13 cellular contexts compared by ENCODE assay signal in genomic region chr12:26948309-26948708, GRCh38. TPM values are rescaled to one million over a fixed set of nuclear protein-coding genes. Genes with fewer than 3 reads are reported as not detected.
DNase-seq lines count a peak whose midpoint lies in the region; ATAC-seq lines count a peak whose summit lies in the region.
"Had no signal": no experiment of that assay in that cellular context is flagged by ENCODE, and none has a peak within 500 bp of the region (broad histone marks: within the 10 kb centered on the region; RNA-seq: fewer than 3 reads in every experiment).

No MANE protein-coding gene starts in this region.

- H2BK120ac ChIP-seq in mesendoderm (ENCODE audit: low read depth, low read length): no peak overlapping the region

- H3K4ac ChIP-seq in mesendoderm (ENCODE audit: low read depth, low read length): no peak overlapping the region

- H4K8ac ChIP-seq in mesendoderm (ENCODE audit: low read depth, low read length): no peak overlapping the region

- H2AK5ac ChIP-seq in mesendoderm (ENCODE audit: low read length): no peak overlapping the region

- H3K36me3 ChIP-seq in mesendoderm (ENCODE audit: control insufficient read depth, insufficient read depth, low read length): no peaks in the 10 kb centered on the region

- H3K23ac ChIP-seq in mesendoderm (ENCODE audit: low read length): no peak overlapping the region

- H3K36me3 Mint-ChIP-seq in activated CD4-positive, alpha-beta T cell treated with anti-CD3 and anti-CD28 coated beads, Interleukin-2, amount 10 ng/mL, durations not matched to agents 24 days and 14 days (ENCODE audit: low read depth): peaks cover 60% of the 10 kb centered on the region
- H3K36me3 Mint-ChIP-seq in activated naive CD4-positive, alpha-beta T cell treated with anti-CD3 and anti-CD28 coated beads, Interleukin-2, amount 50 U/mL, for 24 hours: peaks cover 27% of the 10 kb centered on the region
- peaks cover 40% of the 10 kb centered on the region for H3K36me3 Mint-ChIP-seq in activated naive CD8-positive, alpha-beta T cell treated with anti-CD3 and anti-CD28 coated beads, Interleukin-2, amount 50 U/mL, for 24 hours (ENCODE audit: low read depth)
- H3K36me3 Mint-ChIP-seq in natural killer cell treated with Interleukin-12 subunit alpha and Interleukin-12 subunit beta and Interleukin-15 and Interleukin-18, amount 100 ng/mL, for 72 hours: peaks cover 13% of the 10 kb centered on the region

- H3K56ac ChIP-seq in mesendoderm (ENCODE audit: low read length): no peak overlapping the region

- no peak for ATAC-seq in activated naive CD8-positive, alpha-beta T cell treated with anti-CD3 and anti-CD28 coated beads, Interleukin-2, amount 50 U/mL, for 24 hours
- no peak for ATAC-seq in natural killer cell treated with Interleukin-12 subunit alpha and Interleukin-12 subunit beta and Interleukin-15 and Interleukin-18, amount 100 ng/mL, for 72 hours

- no peaks in the 10 kb centered on the region for H3K4me1 ChIP-seq in mesendoderm (ENCODE audit: control insufficient read depth, low read depth, low read length)

- no peak overlapping the region for H3K4me2 ChIP-seq in mesendoderm (ENCODE audit: low read length)

- peaks cover 3% of the 10 kb centered on the region for H3K9me3 Mint-ChIP-seq in activated CD4-positive, alpha-beta T cell treated with anti-CD3 and anti-CD28 coated beads, Interleukin-2, amount 10 ng/mL, durations not matched to agents 24 days and 14 days
- H3K9me3 Mint-ChIP-seq in activated naive CD4-positive, alpha-beta T cell treated with anti-CD3 and anti-CD28 coated beads, Interleukin-2, amount 50 U/mL, for 24 hours: peaks cover 5% of the 10 kb centered on the region
- peaks cover 10% of the 10 kb centered on the region for H3K9me3 Mint-ChIP-seq in activated naive CD8-positive, alpha-beta T cell treated with anti-CD3 and anti-CD28 coated beads, Interleukin-2, amount 50 U/mL, for 24 hours
- H3K9me3 Mint-ChIP-seq in natural killer cell treated with Interleukin-12 subunit alpha and Interleukin-12 subunit beta and Interleukin-15 and Interleukin-18, amount 100 ng/mL, for 72 hours: peaks cover 4% of the 10 kb centered on the region

- no peak overlapping the region for H3K27ac ChIP-seq in mesendoderm (ENCODE audit: low read depth, low read length)
- H3K27ac ChIP-seq: 22Rv1 had no signal

- intact Hi-C loops in activated CD4-positive, alpha-beta T cell treated with anti-CD3 and anti-CD28 coated beads, Interleukin-2, amount 10 ng/mL, durations not matched to agents 24 days and 14 days (cut with micrococcal nuclease): no loop called here

- H3K9ac ChIP-seq in mesendoderm (ENCODE audit: low read length): no peak overlapping the region

- H3K4me3 Mint-ChIP-seq in activated CD4-positive, alpha-beta T cell treated with anti-CD3 and anti-CD28 coated beads, Interleukin-2, amount 10 ng/mL, durations not matched to agents 24 days and 14 days: no peak overlapping the region
- H3K4me3 Mint-ChIP-seq in activated naive CD4-positive, alpha-beta T cell treated with anti-CD3 and anti-CD28 coated beads, Interleukin-2, amount 50 U/mL, for 24 hours: no peak overlapping the region
- no peak overlapping the region for H3K4me3 Mint-ChIP-seq in activated naive CD8-positive, alpha-beta T cell treated with anti-CD3 and anti-CD28 coated beads, Interleukin-2, amount 50 U/mL, for 24 hours
- H3K4me3 Mint-ChIP-seq in natural killer cell treated with Interleukin-12 subunit alpha and Interleukin-12 subunit beta and Interleukin-15 and Interleukin-18, amount 100 ng/mL, for 72 hours: no peak overlapping the region
- H3K4me3 Mint-ChIP-seq: CD14-positive monocyte had no signal

- no peak overlapping the region for H2BK15ac ChIP-seq in mesendoderm (replicated peaks; ENCODE audit: low read depth)

- H2BK5ac ChIP-seq in mesendoderm (ENCODE audit: low read length): no peak overlapping the region

- H3K79me2 ChIP-seq in mesendoderm (ENCODE audit: control insufficient read depth, insufficient read depth, low read length): peaks cover 11% of the 10 kb centered on the region

- peaks cover 2% of the 10 kb centered on the region for H3K79me1 ChIP-seq in mesendoderm (ENCODE audit: low read length)

- H4K5ac ChIP-seq in mesendoderm (ENCODE audit: low read length): no peak overlapping the region

- H3K27me3 ChIP-seq in mesendoderm (ENCODE audit: insufficient read depth, low read length, poor library complexity): no peaks in the 10 kb centered on the region

- H3K4me1 Mint-ChIP-seq in activated CD4-positive, alpha-beta T cell treated with anti-CD3 and anti-CD28 coated beads, Interleukin-2, amount 10 ng/mL, durations not matched to agents 24 days and 14 days: peaks cover 36% of the 10 kb centered on the region
- peaks cover 80% of the 10 kb centered on the region for H3K4me1 Mint-ChIP-seq in activated naive CD4-positive, alpha-beta T cell treated with anti-CD3 and anti-CD28 coated beads, Interleukin-2, amount 50 U/mL, for 24 hours
- peaks cover 62% of the 10 kb centered on the region for H3K4me1 Mint-ChIP-seq in activated naive CD8-positive, alpha-beta T cell treated with anti-CD3 and anti-CD28 coated beads, Interleukin-2, amount 50 U/mL, for 24 hours
- H3K4me1 Mint-ChIP-seq in natural killer cell treated with Interleukin-12 subunit alpha and Interleukin-12 subunit beta and Interleukin-15 and Interleukin-18, amount 100 ng/mL, for 72 hours (ENCODE audit: low read depth in 2 of 2): peaks cover 48 to 61% of the 10 kb centered on the region in 2 donors

- no peak overlapping the region for H3K4me3 ChIP-seq in mesendoderm (ENCODE audit: low read length)

- WGBS in mesendoderm (ENCODE audit: extremely low coverage, insufficient coverage, low lambda C conversion rate): no CpG with 5 or more reads among the region's 1 CpG

- H3K27ac Mint-ChIP-seq in activated CD4-positive, alpha-beta T cell treated with anti-CD3 and anti-CD28 coated beads, Interleukin-2, amount 10 ng/mL, durations not matched to agents 24 days and 14 days: peak overlapping the region; percentile 14
- H3K27ac Mint-ChIP-seq in activated naive CD4-positive, alpha-beta T cell treated with anti-CD3 and anti-CD28 coated beads, Interleukin-2, amount 50 U/mL, for 24 hours: peak overlapping the region; percentile 56
- peak overlapping the region; percentile 4 for H3K27ac Mint-ChIP-seq in activated naive CD8-positive, alpha-beta T cell treated with anti-CD3 and anti-CD28 coated beads, Interleukin-2, amount 50 U/mL, for 24 hours
- peak overlapping the region; percentile 3 to 27 for H3K27ac Mint-ChIP-seq in natural killer cell treated with Interleukin-12 subunit alpha and Interleukin-12 subunit beta and Interleukin-15 and Interleukin-18, amount 100 ng/mL, for 72 hours

- H3K27me3 Mint-ChIP-seq in activated CD4-positive, alpha-beta T cell treated with anti-CD3 and anti-CD28 coated beads, Interleukin-2, amount 10 ng/mL, durations not matched to agents 24 days and 14 days: no peaks in the 10 kb centered on the region
- no peaks in the 10 kb centered on the region for H3K27me3 Mint-ChIP-seq in activated naive CD4-positive, alpha-beta T cell treated with anti-CD3 and anti-CD28 coated beads, Interleukin-2, amount 50 U/mL, for 24 hours
- no peaks in the 10 kb centered on the region for H3K27me3 Mint-ChIP-seq in activated naive CD8-positive, alpha-beta T cell treated with anti-CD3 and anti-CD28 coated beads, Interleukin-2, amount 50 U/mL, for 24 hours
- H3K27me3 Mint-ChIP-seq in natural killer cell treated with Interleukin-12 subunit alpha and Interleukin-12 subunit beta and Interleukin-15 and Interleukin-18, amount 100 ng/mL, for 72 hours: no peaks in the 10 kb centered on the region

- DNase-seq in activated CD4-positive, alpha-beta T cell treated with anti-CD3 and anti-CD28 coated beads, Interleukin-2, amount 10 ng/mL, durations not matched to agents 24 days and 14 days: no peak
- no peak for DNase-seq in activated CD4-positive, alpha-beta T cell treated with anti-CD3 and anti-CD28 coated beads for 48 hours
- no peak for DNase-seq in activated naive CD4-positive, alpha-beta T cell (lab: John Stamatoyannopoulos, UW)
- no peak for DNase-seq in activated naive CD8-positive, alpha-beta T cell treated with anti-CD3 and anti-CD28 coated beads, Interleukin-2, amount 50 U/mL, for 24 hours
- DNase-seq in natural killer cell treated with Interleukin-12 subunit alpha and Interleukin-12 subunit beta and Interleukin-15 and Interleukin-18, amount 100 ng/mL, for 72 hours (ENCODE audit: low spot score): no peak
- DNase-seq in germinal center (ENCODE audit: low spot score) (no peak), mesendoderm (no peak)
- DNase-seq: Calu3, DMS 273 treated with DMSO at 0.1 percent for 48 hours, HCEC 1CT had no signal

- H3K18ac ChIP-seq in mesendoderm (ENCODE audit: low read length): no peak overlapping the region

RNA-seq across cellular contexts. Expression of gene FGFR1OP2, which starts 10.0 kb away (rescaled TPM):
- 45.7 and 46.7 TPM in 2 replicates for total RNA-seq in activated CD4-positive, alpha-beta T cell treated with anti-CD3 and anti-CD28 coated beads, Interleukin-2, amount 10 ng/mL, durations not matched to agents 24 days and 14 days
- total RNA-seq in natural killer cell treated with Interleukin-12 subunit alpha and Interleukin-12 subunit beta and Interleukin-15 and Interleukin-18, amount 100 ng/mL, for 72 hours: 10 to 100 TPM; 55.6 to 68.5 TPM
- 26.2 TPM for polyA plus RNA-seq in mesendoderm (2013, experiment 1 of 2)
- polyA plus RNA-seq in mesendoderm (2013, experiment 2 of 2): 26.0 TPM

RNA-seq across cellular contexts. Expression of gene INTS13, which starts 10.5 kb away (rescaled TPM):
- total RNA-seq in activated CD4-positive, alpha-beta T cell treated with anti-CD3 and anti-CD28 coated beads, Interleukin-2, amount 10 ng/mL, durations not matched to agents 24 days and 14 days: 49.7 and 51.3 TPM in 2 replicates
- total RNA-seq in natural killer cell treated with Interleukin-12 subunit alpha and Interleukin-12 subunit beta and Interleukin-15 and Interleukin-18, amount 100 ng/mL, for 72 hours: 10 to 100 TPM; 36.7 to 52.5 TPM
- 38.1 TPM for polyA plus RNA-seq in mesendoderm (2013, experiment 1 of 2)
- polyA plus RNA-seq in mesendoderm (2013, experiment 2 of 2): 46.5 TPM

Comparison
In these comparisons a context has a peak if more than half of its experiments do, and no peak if none do; other contexts are left out.
1. H3K27ac Mint-ChIP-seq: peak in every context shown above with its lines; median percentile 56 in activated naive CD4-positive, alpha-beta T cell treated with anti-CD3 and anti-CD28 coated beads, Interleukin-2, amount 50 U/mL, for 24 hours; 15 in natural killer cell treated with Interleukin-12 subunit alpha and Interleukin-12 subunit beta and Interleukin-15 and Interleukin-18, amount 100 ng/mL, for 72 hours; 14 in activated CD4-positive, alpha-beta T cell treated with anti-CD3 and anti-CD28 coated beads, Interleukin-2, amount 10 ng/mL, durations not matched to agents 24 days and 14 days; 4 in activated naive CD8-positive, alpha-beta T cell treated with anti-CD3 and anti-CD28 coated beads, Interleukin-2, amount 50 U/mL, for 24 hours.